In the genomic region with DNA sequence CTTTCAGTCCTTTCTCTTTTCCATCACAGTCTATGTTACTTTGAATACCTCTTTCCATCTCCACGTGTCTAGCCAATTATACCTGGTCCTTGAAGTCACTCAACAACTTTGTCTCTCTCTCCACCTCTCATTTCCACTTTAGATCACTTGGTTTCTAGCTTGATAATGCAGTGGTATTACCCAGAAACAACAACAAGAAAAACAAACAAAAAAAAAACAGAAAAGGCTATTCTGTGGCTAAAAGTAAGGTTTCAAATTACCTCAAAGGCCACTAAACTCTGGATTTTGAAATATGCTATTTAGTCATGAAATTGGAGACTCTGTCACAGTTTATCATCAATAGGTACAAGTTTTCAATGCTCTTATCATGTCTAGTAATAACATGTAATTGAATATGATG, we compare ENCODE assay signal across 26 cellular contexts.
"Had no signal": no experiment of that assay in that cellular context is flagged by ENCODE, and none has a peak within 500 bp of the region (broad histone marks: within the 10 kb centered on the region; RNA-seq: fewer than 3 reads in every experiment).

No MANE protein-coding gene starts in this region.

- DNase-seq: activated CD4-positive, alpha-beta T cell treated with anti-CD3 and anti-CD28 coated beads, Interleukin-2, amount 50 U/mL, for 4 hours; activated CD8-positive, alpha-beta memory T cell treated with anti-CD3 and anti-CD28 coated beads, Interleukin-2, amount 50 U/mL, for 48 hours; activated naive CD4-positive, alpha-beta T cell treated with Interleukin-2 at 50 U/mL for 16 hours; activated naive CD8-positive, alpha-beta T cell treated with anti-CD3 and anti-CD28 coated beads for 36 hours; activated T-cell treated with anti-CD3 and anti-CD28 coated beads, Interleukin-2, amount 50 U/mL, for 4 hours; amniotic stem cell; effector CD8-positive, alpha-beta T cell; foreskin keratinocyte; kidney; lower lobe of right lung; mesendoderm; mucosa of descending colon; nucleus accumbens; right cardiac atrium; stimulated activated CD4-positive, alpha-beta T cell treated with anti-CD3 and anti-CD28 coated beads, Interleukin-12 subunit alpha, Interleukin-12 subunit beta, amount 100 ng/mL, for 4 hours; stimulated activated CD4-positive, alpha-beta T cell treated with anti-CD3 and anti-CD28 coated beads, Interleukin-4, amount 100 ng/mL, for 4 hours; stimulated activated naive CD8-positive, alpha-beta T cell treated with anti-CD3 and anti-CD28 coated beads, Interleukin-15, amount 100 ng/mL, for 72 hours; T-helper 9 cell; transverse colon had no signal

- H3K4me3 Mint-ChIP-seq: activated naive CD8-positive, alpha-beta T cell treated with anti-CD3 and anti-CD28 coated beads for 36 hours; activated T-cell treated with anti-CD3 and anti-CD28 coated beads, Interleukin-2, amount 50 U/mL, for 4 hours; dendritic cell treated with granulocyte-macrophage colony-stimulating factor and Interleukin-4, amounts not matched to agents 40 ng/mL and 50 ng/mL, for 4 days; stimulated activated naive CD8-positive, alpha-beta T cell treated with anti-CD3 and anti-CD28 coated beads, Interleukin-15, amount 100 ng/mL, for 72 hours; WTC11 had no signal

- H3K27me3 Mint-ChIP-seq: activated naive CD8-positive, alpha-beta T cell treated with anti-CD3 and anti-CD28 coated beads for 36 hours; dendritic cell treated with granulocyte-macrophage colony-stimulating factor and Interleukin-4, amounts not matched to agents 40 ng/mL and 50 ng/mL, for 4 days; stimulated activated naive CD8-positive, alpha-beta T cell treated with anti-CD3 and anti-CD28 coated beads, Interleukin-15, amount 100 ng/mL, for 72 hours had no signal

- H3K27me3 ChIP-seq: foreskin keratinocyte, suprapubic skin, transverse colon had no signal

- FAIRE-seq: kidney, urothelium cell line had no signal

- H3K36me3 ChIP-seq: lower lobe of right lung, suprapubic skin, transverse colon had no signal

- H3K4me1 ChIP-seq: foreskin keratinocyte, lower lobe of right lung, parathyroid adenoma, suprapubic skin, transverse colon had no signal

- ATAC-seq: activated T-cell treated with anti-CD3 and anti-CD28 coated beads, Interleukin-2, amount 50 U/mL, for 4 hours; foreskin keratinocyte; left lobe of liver; lower lobe of right lung; mucosa of descending colon; right cardiac atrium; stimulated activated naive CD8-positive, alpha-beta T cell treated with anti-CD3 and anti-CD28 coated beads, Interleukin-15, amount 100 ng/mL, for 72 hours; WTC11 had no signal

- H3K4me3 ChIP-seq: lower lobe of right lung, mucosa of descending colon, suprapubic skin, transverse colon had no signal

- H3K9me3 ChIP-seq: lower lobe of right lung, mucosa of descending colon, suprapubic skin, transverse colon had no signal

- H3K9me3 Mint-ChIP-seq: activated naive CD8-positive, alpha-beta T cell treated with anti-CD3 and anti-CD28 coated beads for 36 hours; activated T-helper 2 cell treated with anti-CD3 and anti-CD28 coated beads, Interferon-gamma antibody, Interleukin-2, Interleukin-4, amounts not matched to agents 10 μg/mL and 5 μg/mL and 100 μg/mL, durations not matched to agents 14 hours and 24 hours and 36 hours; stimulated activated naive CD8-positive, alpha-beta T cell treated with anti-CD3 and anti-CD28 coated beads, Interleukin-15, amount 100 ng/mL, for 72 hours; WTC11 had no signal

- H3K36me3 Mint-ChIP-seq: activated naive CD8-positive, alpha-beta T cell treated with anti-CD3 and anti-CD28 coated beads for 36 hours; WTC11 had no signal

- H3K9ac ChIP-seq: parathyroid adenoma had no signal

- H3K27ac Mint-ChIP-seq: activated naive CD8-positive, alpha-beta T cell treated with anti-CD3 and anti-CD28 coated beads for 36 hours; activated T-helper 2 cell treated with anti-CD3 and anti-CD28 coated beads, Interferon-gamma antibody, Interleukin-2, Interleukin-4, amounts not matched to agents 10 μg/mL and 5 μg/mL and 100 μg/mL, durations not matched to agents 14 hours and 24 hours and 36 hours; dendritic cell treated with granulocyte-macrophage colony-stimulating factor and Interleukin-4, amounts not matched to agents 40 ng/mL and 50 ng/mL, for 4 days; stimulated activated naive CD8-positive, alpha-beta T cell treated with anti-CD3 and anti-CD28 coated beads, Interleukin-15, amount 100 ng/mL, for 72 hours; WTC11 had no signal
